In the genomic region with DNA sequence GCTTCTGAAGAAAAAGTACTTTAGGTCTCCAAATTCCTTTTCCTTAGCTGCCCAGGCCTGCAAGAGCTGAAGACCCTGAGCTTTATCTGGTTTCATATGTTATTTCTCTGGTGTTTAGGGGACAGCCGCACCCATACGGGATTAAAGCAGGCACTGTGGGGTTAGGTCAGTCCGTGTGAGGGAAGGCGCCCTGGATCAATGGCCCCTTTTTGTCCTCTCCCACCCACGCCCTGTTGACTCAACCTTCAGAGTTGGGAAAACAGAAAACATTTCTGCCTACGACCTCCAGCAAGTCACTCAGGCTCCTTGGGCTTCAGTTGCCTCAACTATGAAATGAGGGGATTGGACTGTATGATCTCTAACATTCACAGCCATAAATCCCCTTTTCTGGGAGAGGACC, we compare ENCODE assay signal across 35 cellular contexts. TPM values are rescaled to one million over a fixed set of nuclear protein-coding genes. Genes with fewer than 3 reads are reported as not detected.
DNase-seq lines count a peak whose midpoint lies in the region; ATAC-seq and TF ChIP-seq lines count a peak whose summit lies in the region.
"Had no signal": no experiment of that assay in that cellular context is flagged by ENCODE, and none has a peak within 500 bp of the region (broad histone marks: within the 10 kb centered on the region; RNA-seq: fewer than 3 reads in every experiment).

No MANE protein-coding gene starts in this region.

- no peaks in the 10 kb centered on the region for H3K9me3 Mint-ChIP-seq in CD4-positive, alpha-beta T cell
- H3K9me3 Mint-ChIP-seq: activated CD8-positive, alpha-beta T cell treated with anti-CD3 and anti-CD28 coated beads for 36 hours; activated naive CD4-positive, alpha-beta T cell treated with anti-CD3 and anti-CD28 coated beads for 36 hours; CD8-positive, alpha-beta T cell; central memory CD8-positive, alpha-beta T cell; effector memory CD8-positive, alpha-beta T cell; naive B cell; stimulated activated memory B cell treated with anti-CD40 and anti-IgM and Interleukin-4, amounts not matched to agents 10 μg/mL and 1 μg/mL and 100 μg/mL, for 72 hours had no signal

- H3K14ac ChIP-seq in neuronal stem cell (ENCODE audit: low read length) = no peak overlapping the region

- no peaks in the 10 kb centered on the region for H4K20me1 ChIP-seq in GM23248 (ENCODE audit: insufficient read depth)

- H3K23ac ChIP-seq in neuronal stem cell (ENCODE audit: low read depth, low read length, poor library complexity) = no peak overlapping the region

- H3K27me3 Mint-ChIP-seq in CD4-positive, alpha-beta T cell = no peaks in the 10 kb centered on the region
- H3K27me3 Mint-ChIP-seq: activated CD8-positive, alpha-beta T cell treated with anti-CD3 and anti-CD28 coated beads for 36 hours had no signal

- no TSS peak for BruUV-seq in A673 (replicated peaks; lab: Mats Ljungman, UMichigan)

- H3K4me2 ChIP-seq in GM23248 (ENCODE audit: unreplicated experiment) (no peak overlapping the region), neuronal stem cell (ENCODE audit: insufficient read depth, low read length, poor library complexity, severe bottlenecking) (no peak overlapping the region)

- no peak overlapping the region for H2AFZ ChIP-seq in GM23248
- peak overlapping the region; percentile 23 for H2AFZ ChIP-seq in neuronal stem cell (ENCODE audit: low read length)

- H2BK12ac ChIP-seq in neuronal stem cell (ENCODE audit: low read length) = no peak overlapping the region

- no peaks in the 10 kb centered on the region for H3K27me3 ChIP-seq in A673 (replicated peaks; ENCODE audit: insufficient read depth, low read depth, low read length, poor library complexity)
- 0 out of 2 replicates have a peak, but pooled peaks cover 4% of the 10 kb centered on the region for H3K27me3 ChIP-seq in GM23248 (replicated peaks; ENCODE audit: insufficient read depth)
- no peaks in the 10 kb centered on the region for H3K27me3 ChIP-seq in neuronal stem cell (ENCODE audit: control insufficient read depth in 3 of 3, insufficient read depth in 3 of 3, low read depth in 1 of 3, low read length in 3 of 3)
- H3K27me3 ChIP-seq in CD4-positive, alpha-beta T cell (ENCODE audit: control insufficient read depth, insufficient read depth, low read length) = no peaks in the 10 kb centered on the region
- H3K27me3 ChIP-seq: MG63, upper lobe of left lung had no signal

- H3K4me1 ChIP-seq in A673 (ENCODE audit: insufficient read depth, low read length, poor library complexity, severe bottlenecking) = peaks cover 65% of the 10 kb centered on the region
- peaks cover 10% of the 10 kb centered on the region for H3K4me1 ChIP-seq in GM23248 (ENCODE audit: insufficient read depth)
- H3K4me1 ChIP-seq in neuronal stem cell (ENCODE audit: control insufficient read depth in 2 of 2, insufficient read depth in 1 of 2, low read depth in 1 of 2, low read length in 2 of 2) = peaks cover 10 to 37% of the 10 kb centered on the region in 2 donors

- no peaks in the 10 kb centered on the region for H3F3A ChIP-seq in GM23248 (ENCODE audit: insufficient read depth)

- H3K4me3 Mint-ChIP-seq in CD4-positive, alpha-beta T cell = no peak overlapping the region
- H3K4me3 Mint-ChIP-seq: activated CD8-positive, alpha-beta T cell treated with anti-CD3 and anti-CD28 coated beads for 36 hours; activated naive CD4-positive, alpha-beta T cell treated with anti-CD3 and anti-CD28 coated beads for 36 hours; CD8-positive, alpha-beta T cell; central memory CD8-positive, alpha-beta T cell; effector memory CD8-positive, alpha-beta T cell; naive B cell; stimulated activated memory B cell treated with anti-CD40 and anti-IgM and Interleukin-4, amounts not matched to agents 10 μg/mL and 1 μg/mL and 100 μg/mL, for 72 hours; T-helper 17 cell had no signal

- no peak overlapping the region for H2AK5ac ChIP-seq in neuronal stem cell (ENCODE audit: low read depth, low read length)

- H3K36me3 Mint-ChIP-seq in CD4-positive, alpha-beta T cell (ENCODE audit: low read depth) = no peaks in the 10 kb centered on the region
- H3K36me3 Mint-ChIP-seq: CD8-positive, alpha-beta T cell; naive B cell; stimulated activated memory B cell treated with anti-CD40 and anti-IgM and Interleukin-4, amounts not matched to agents 10 μg/mL and 1 μg/mL and 100 μg/mL, for 72 hours had no signal

- no peak overlapping the region for H3K4ac ChIP-seq in neuronal stem cell (ENCODE audit: low read length)

- H3K18ac ChIP-seq in neuronal stem cell (ENCODE audit: low read length) = no peak overlapping the region

- H3K9me3 ChIP-seq in A673 (ENCODE audit: low read depth, low read length, poor library complexity, severe bottlenecking) (no peaks in the 10 kb centered on the region), GM23248 (ENCODE audit: low read depth) (no peaks in the 10 kb centered on the region), neuronal stem cell (replicated peaks in 1 of 2; ENCODE audit: control insufficient read depth in 2 of 2, insufficient read depth in 1 of 2, low read depth in 1 of 2, low read length in 2 of 2) (no peaks in the 10 kb centered on the region)
- H3K9me3 ChIP-seq in CD4-positive, alpha-beta T cell (ENCODE audit: control insufficient read depth, low read length) = no peaks in the 10 kb centered on the region
- H3K9me3 ChIP-seq: MG63, upper lobe of left lung had no signal

- H3K4me3 ChIP-seq in A673 (ENCODE audit: low read depth, low read length, poor library complexity, severe bottlenecking) (no peak overlapping the region), GM23248 (no peak overlapping the region), neuronal stem cell (ENCODE audit: low read length in 2 of 2) (no peak overlapping the region)
- H3K4me3 ChIP-seq: GM12878, MG63, upper lobe of left lung had no signal

- intact Hi-C loops in A673 (cut with micrococcal nuclease; ENCODE audit: unreplicated experiment) = no loop called here
- intact Hi-C loops in CD4-positive, alpha-beta T cell (cut with DNase I, micrococcal nuclease) = no loop called here

- H3K27ac Mint-ChIP-seq in CD4-positive, alpha-beta T cell = no peak overlapping the region
- H3K27ac Mint-ChIP-seq: activated CD8-positive, alpha-beta T cell treated with anti-CD3 and anti-CD28 coated beads for 36 hours; activated naive CD4-positive, alpha-beta T cell treated with anti-CD3 and anti-CD28 coated beads for 36 hours; CD8-positive, alpha-beta T cell; effector memory CD8-positive, alpha-beta T cell; naive B cell; stimulated activated memory B cell treated with anti-CD40 and anti-IgM and Interleukin-4, amounts not matched to agents 10 μg/mL and 1 μg/mL and 100 μg/mL, for 72 hours; T-helper 17 cell had no signal

- no peaks in the 10 kb centered on the region for H3K9me2 ChIP-seq in GM23248 (ENCODE audit: insufficient read depth)

- H2BK120ac ChIP-seq in neuronal stem cell (ENCODE audit: low read depth, low read length) = no peak overlapping the region

- H3K27ac ChIP-seq in A673 (ENCODE audit: low read depth, low read length, poor library complexity, severe bottlenecking) (peak overlapping the region; percentile 3), GM23248 (no peak overlapping the region), VCaP (peak overlapping the region; percentile 99), neuronal stem cell (replicated peaks; ENCODE audit: low read length) (no peak overlapping the region)
- no peak overlapping the region for H3K27ac ChIP-seq in CD4-positive, alpha-beta T cell (ENCODE audit: low read depth, low read length)
- H3K27ac ChIP-seq: upper lobe of left lung had no signal

- TF ChIP-seq CTCF in A673 (conservative IDR thresholded peaks at IDR 0.05; ENCODE audit: low read depth, low read length) (no peak), VCaP (conservative IDR thresholded peaks at IDR 0.05) (no peak)
- no peak for TF ChIP-seq CTCF in CD4-positive, alpha-beta T cell (IDR thresholded peaks at IDR 0.05)

- no peak overlapping the region for H4K8ac ChIP-seq in neuronal stem cell (ENCODE audit: low read depth, low read length)

- H3K79me2 ChIP-seq in GM23248 (ENCODE audit: insufficient read depth) = no peaks in the 10 kb centered on the region

- no peak overlapping the region for H2BK15ac ChIP-seq in neuronal stem cell (ENCODE audit: low read length)

- H3K36me3 ChIP-seq in A673 (ENCODE audit: insufficient read depth, low read length, poor library complexity, severe bottlenecking) (no peaks in the 10 kb centered on the region), GM23248 (ENCODE audit: low read depth) (no peaks in the 10 kb centered on the region), neuronal stem cell (replicated peaks in 1 of 2; ENCODE audit: control insufficient read depth in 2 of 2, insufficient read depth in 2 of 2, low read length in 2 of 2) (no peaks in the 10 kb centered on the region)
- H3K36me3 ChIP-seq: MG63, upper lobe of left lung had no signal

- in situ Hi-C loops in GM23248 (cut with MboI) = loop anchor here (10.0 kb wide), 1 partner anchor 206 kb away; no protein-coding TSS in a partner anchor

- WGBS in GM23248 (ENCODE audit: low coverage in 1 of 2, low lambda C conversion rate in 2 of 2, missing lambda C conversion rate in 2 of 2), 2 experiments = 72 to 73% methylated on average over 6 of the region's 6 CpGs
- no CpG with 5 or more reads among the region's 6 CpGs for WGBS in neuronal stem cell (ENCODE audit: extremely low coverage in 2 of 2, insufficient read length in 2 of 2, insufficient replicate concordance in 1 of 2), 2 donors

- no peak for DNase-seq in A673 (ENCODE audit: low spot score)
- DNase-seq in GM23248 = peak; percentile 16
- no peak for DNase-seq in neuronal stem cell (ENCODE audit: low spot score)
- DNase-seq in hippocampal formation (lab: John Stamatoyannopoulos, UW) = no peak
- DNase-seq in stimulated activated CD4-positive, alpha-beta T cell treated with anti-CD3 and anti-CD28 coated beads, Interleukin-2, amount 100 ng/mL, for 48 hours = no peak
- no peak for DNase-seq in CD4-positive, alpha-beta T cell
- DNase-seq: activated CD4-positive, alpha-beta T cell treated with anti-CD3 and anti-CD28 coated beads for 1 hour; activated CD8-positive, alpha-beta memory T cell treated with anti-CD3 and anti-CD28 coated beads, Interleukin-2, amount 50 U/mL, for 48 hours; activated CD8-positive, alpha-beta T cell treated with anti-CD3 and anti-CD28 coated beads for 36 hours; activated naive CD4-positive, alpha-beta T cell treated with anti-CD3 and anti-CD28 coated beads for 36 hours; CD8-positive, alpha-beta T cell; effector memory CD8-positive, alpha-beta T cell; KBM-7; left ventricle myocardium superior; MG63; naive B cell; NCI-H1105 treated with DMSO at 0.1 percent for 48 hours; NCI-H187 treated with DMSO at 0.1 percent for 48 hours; NCI-H2171 treated with DMSO at 0.1 percent for 48 hours; NCI-H510A treated with DMSO at 0.1 percent for 48 hours; nucleus accumbens; OCI-M1; stimulated activated CD4-positive, alpha-beta T cell treated with anti-CD3 and anti-CD28 coated beads, Interleukin-15, amount 100 ng/mL, for 24 hours; T-helper 17 cell; upper lobe of left lung had no signal

- peaks cover 11% of the 10 kb centered on the region for H3K4me1 Mint-ChIP-seq in CD4-positive, alpha-beta T cell (ENCODE audit: low read depth)
- H3K4me1 Mint-ChIP-seq: central memory CD8-positive, alpha-beta T cell; stimulated activated memory B cell treated with anti-CD40 and anti-IgM and Interleukin-4, amounts not matched to agents 10 μg/mL and 1 μg/mL and 100 μg/mL, for 72 hours had no signal

- no peak for ATAC-seq in CD4-positive, alpha-beta T cell (ENCODE audit: poor library complexity)
- ATAC-seq in HG02870 (IDR thresholded peaks at IDR 0.05; ENCODE audit: unreplicated experiment) = no peak
- ATAC-seq: activated CD8-positive, alpha-beta T cell treated with anti-CD3 and anti-CD28 coated beads for 36 hours; CD8-positive, alpha-beta T cell; effector memory CD8-positive, alpha-beta T cell; GM12878; left ventricle myocardium superior; Right ventricle myocardium inferior; SK-N-SH treated with all-trans-retinoic acid at 6 μM for 48 hours; stimulated activated memory B cell treated with anti-CD40 and anti-IgM and Interleukin-4, amounts not matched to agents 10 μg/mL and 1 μg/mL and 100 μg/mL, for 72 hours; T-helper 17 cell had no signal

- POLR2A ChIA-PET in A673 (lab: Charles Lee; ENCODE audit: low non-redundant PET) = no interaction called here
- POLR2A ChIA-PET in CD4-positive, alpha-beta T cell (lab: Charles Lee) = no interaction called here

- no peak overlapping the region for H4K91ac ChIP-seq in neuronal stem cell (ENCODE audit: low read depth, low read length, poor library complexity)

- no peak overlapping the region for H3K9ac ChIP-seq in GM23248
- H3K9ac ChIP-seq in neuronal stem cell (ENCODE audit: low read depth, low read length, poor library complexity) = no peak overlapping the region

- CTCF ChIA-PET in A673 (lab: Charles Lee) = interaction anchor here (1.0 kb wide), 1 partner anchor 11 kb away, joined by 3 read pairs; no protein-coding TSS in a partner anchor
- CTCF ChIA-PET in CD4-positive, alpha-beta T cell (lab: Charles Lee) = no interaction called here

- no peaks in the 10 kb centered on the region for H3K79me1 ChIP-seq in neuronal stem cell (ENCODE audit: low read depth, low read length)

- no peak overlapping the region for H2BK5ac ChIP-seq in neuronal stem cell (ENCODE audit: low read length)

RNA-seq across cellular contexts. Expression of a gene that starts 55.2 kb away (rescaled TPM):
- total RNA-seq in A673 (2021) = 36.4 and 43.0 TPM in 2 replicates
- not detected in 2 replicates for total RNA-seq in GM23248 (2014; rRNA removed; shearing (Covaris generic))
- polyA plus RNA-seq in GM23248 (2016; fragmentation: Nextera tagmentation; extraction: Ambion mirVana) = not detected in 2 replicates
- polyA plus RNA-seq in neuronal stem cell (2013, experiment 1 of 2) = not detected
- not detected for polyA plus RNA-seq in neuronal stem cell (2013, experiment 2 of 2)
- total RNA-seq in CD4-positive, alpha-beta T cell = not detected
- total RNA-seq: activated CD8-positive, alpha-beta T cell treated with anti-CD3 and anti-CD28 coated beads for 36 hours; CD8-positive, alpha-beta T cell; fibroblast of villous mesenchyme; GM12878; left ventricle myocardium superior; pulmonary artery endothelial cell; Right ventricle myocardium inferior; subcutaneous adipose tissue; T-helper 17 cell had no signal

Comparison
In these comparisons a context has a peak if more than half of its experiments do, and no peak if none do; other contexts are left out.
1. H3K27ac ChIP-seq: peak in A673 (single experiment) and VCaP (single experiment); none in GM23248 (single experiment), neuronal stem cell (single experiment) and CD4-positive, alpha-beta T cell (single experiment).
2. RNA of a gene that starts 55.2 kb away (total RNA-seq): 36.4 to 43.0 TPM in A673; not detected in CD4-positive, alpha-beta T cell and not detected in GM23248; every median in the first group is over 10 times any median in the second.